Comparison of ENCODE assay signal across 9 cellular contexts in the genomic region with DNA sequence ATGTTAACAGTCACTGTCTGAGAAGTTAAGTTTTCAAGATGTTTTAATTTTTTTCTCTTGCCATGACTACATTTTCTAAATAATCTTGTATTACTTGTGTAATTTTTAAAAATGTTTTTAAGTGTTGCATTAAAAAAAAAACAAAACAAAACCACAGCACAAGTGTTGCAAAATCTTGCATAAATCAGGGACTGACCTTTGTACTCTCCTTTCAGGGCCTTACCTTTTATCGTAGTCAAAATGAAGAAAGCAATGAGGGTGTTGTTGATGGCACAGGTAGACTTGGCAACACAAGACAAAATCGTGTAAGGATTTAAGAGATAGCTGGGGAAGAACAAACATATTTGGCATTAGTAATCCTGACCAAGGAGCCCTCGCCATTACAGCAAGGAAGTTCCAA.
"Had no signal": no experiment of that assay in that cellular context is flagged by ENCODE, and none has a peak within 500 bp of the region (broad histone marks: within the 10 kb centered on the region; RNA-seq: fewer than 3 reads in every experiment).

No MANE protein-coding gene starts in this region.

- H3K36me3 ChIP-seq: brain microvascular endothelial cell had no signal

- H3K27me3 ChIP-seq: brain microvascular endothelial cell, esophagus muscularis mucosa, neural progenitor cell had no signal

- H2AFZ ChIP-seq: neural progenitor cell had no signal

- H3K27ac ChIP-seq: brain microvascular endothelial cell, esophagus muscularis mucosa, neural progenitor cell had no signal

- H3K4me2 ChIP-seq: neural progenitor cell had no signal

- H3K4me1 ChIP-seq: neural progenitor cell had no signal

- H3K4me3 ChIP-seq: esophagus muscularis mucosa, neural progenitor cell had no signal

- DNase-seq: amygdala; brain microvascular endothelial cell; cerebellar nuclear complex; foreskin melanocyte; head of caudate nucleus; stimulated activated naive CD4-positive, alpha-beta T cell; T-helper 17 cell had no signal

- H3K9me3 ChIP-seq: esophagus muscularis mucosa had no signal
